In genomic region chr7:28853834-28854749, GRCh38 we compare ENCODE assay signal across 8 cellular contexts.
DNase-seq lines count a peak whose midpoint lies in the region; ATAC-seq lines count a peak whose summit lies in the region.

No MANE protein-coding gene starts in this region.

- no peaks in the 10 kb centered on the region for H3K9me3 ChIP-seq in CD8-positive, alpha-beta memory T cell (ENCODE audit: low read length)
- H3K9me3 ChIP-seq in muscle layer of duodenum (ENCODE audit: control insufficient read depth in 1 of 2, low read length in 2 of 2), result no peaks in the 10 kb centered on the region

- H3K36me3 ChIP-seq in CD8-positive, alpha-beta memory T cell (ENCODE audit: insufficient read depth, low read length), result no peaks in the 10 kb centered on the region
- no peaks in the 10 kb centered on the region for H3K36me3 ChIP-seq in muscle layer of duodenum (ENCODE audit: control insufficient read depth in 1 of 2, insufficient read depth in 2 of 2, low read length in 2 of 2)

- peak; percentile 9 to 66 (median 39) for DNase-seq in CD8-positive, alpha-beta memory T cell
- peak; percentile 58 for DNase-seq in NOMO-1 treated with dmso at 0.1 percent for 144 hours (lab: John Stamatoyannopoulos, UW; ENCODE audit: unreplicated experiment)
- DNase-seq in activated CD8-positive, alpha-beta memory T cell treated with anti-CD3 and anti-CD28 coated beads, Interleukin-2, amount 50 U/mL, for 48 hours, result peak; percentile 88
- peak; percentile 36 for DNase-seq in stimulated activated CD8-positive, alpha-beta memory T cell treated with anti-CD3 and anti-CD28 coated beads, Interleukin-7, amount 100 ng/mL, for 24 hours (ENCODE audit: low read depth)

- peaks cover 8% of the 10 kb centered on the region for H3K27me3 ChIP-seq in CD8-positive, alpha-beta memory T cell (ENCODE audit: insufficient read depth, low read length, poor library complexity, severe bottlenecking)
- no peaks in the 10 kb centered on the region for H3K27me3 ChIP-seq in muscle layer of duodenum (ENCODE audit: low read depth, low read length)

- no peaks in the 10 kb centered on the region for H3K36me3 Mint-ChIP-seq in CD8-positive, alpha-beta memory T cell

- no peak overlapping the region for H3K27ac ChIP-seq in CD8-positive, alpha-beta memory T cell (ENCODE audit: low read depth, low read length)
- H3K27ac ChIP-seq in muscle layer of duodenum (ENCODE audit: low read length), result no peak overlapping the region

- CTCF ChIA-PET in CD8-positive, alpha-beta memory T cell (lab: Charles Lee), result no interaction called here

- peak overlapping the region; percentile 36 for H3K4me3 ChIP-seq in CD8-positive, alpha-beta memory T cell (ENCODE audit: low read length)
- peak overlapping the region; percentile 58 to 76 for H3K4me3 ChIP-seq in muscle layer of duodenum (ENCODE audit: low read depth in 1 of 2, low read length in 2 of 2)

- ATAC-seq in GM19455 (IDR thresholded peaks at IDR 0.05; ENCODE audit: unreplicated experiment) (peak; percentile 98), HG03571 (IDR thresholded peaks at IDR 0.05; ENCODE audit: unreplicated experiment) (peak; percentile 99), esophagus mucosa (peak; percentile 92)

- POLR2A ChIA-PET in CD8-positive, alpha-beta memory T cell (lab: Charles Lee), result no interaction called here

- H3K27me3 Mint-ChIP-seq in CD8-positive, alpha-beta memory T cell, result peaks cover 37 to 65% of the 10 kb centered on the region in 2 donors

- H3K4me3 Mint-ChIP-seq in CD8-positive, alpha-beta memory T cell, result peak overlapping the region in 6 of 7 donors; percentile 52 to 86 (median 75)

- peaks cover 6 to 13% (median 11%) of the 10 kb centered on the region in 3 donors for H3K4me1 Mint-ChIP-seq in CD8-positive, alpha-beta memory T cell

- H3K4me1 ChIP-seq in CD8-positive, alpha-beta memory T cell (ENCODE audit: insufficient read depth, low read length), result no peaks in the 10 kb centered on the region
- peaks cover 0 to 10% of the 10 kb centered on the region in 2 donors for H3K4me1 ChIP-seq in muscle layer of duodenum (ENCODE audit: control insufficient read depth in 1 of 2, insufficient read depth in 2 of 2, low read length in 2 of 2)

- no peaks in the 10 kb centered on the region for H3K9me3 Mint-ChIP-seq in CD8-positive, alpha-beta memory T cell

- H3K27ac Mint-ChIP-seq in CD8-positive, alpha-beta memory T cell, result no peak overlapping the region

Comparison
In these comparisons a context has a peak if more than half of its experiments do, and no peak if none do; other contexts are left out.
1. DNase-seq: peak in every context shown above with its lines; median percentile 88 in activated CD8-positive, alpha-beta memory T cell treated with anti-CD3 and anti-CD28 coated beads, Interleukin-2, amount 50 U/mL, for 48 hours; 58 in NOMO-1 treated with dmso at 0.1 percent for 144 hours; 39 in CD8-positive, alpha-beta memory T cell; 36 in stimulated activated CD8-positive, alpha-beta memory T cell treated with anti-CD3 and anti-CD28 coated beads, Interleukin-7, amount 100 ng/mL, for 24 hours.